In the genomic region with DNA sequence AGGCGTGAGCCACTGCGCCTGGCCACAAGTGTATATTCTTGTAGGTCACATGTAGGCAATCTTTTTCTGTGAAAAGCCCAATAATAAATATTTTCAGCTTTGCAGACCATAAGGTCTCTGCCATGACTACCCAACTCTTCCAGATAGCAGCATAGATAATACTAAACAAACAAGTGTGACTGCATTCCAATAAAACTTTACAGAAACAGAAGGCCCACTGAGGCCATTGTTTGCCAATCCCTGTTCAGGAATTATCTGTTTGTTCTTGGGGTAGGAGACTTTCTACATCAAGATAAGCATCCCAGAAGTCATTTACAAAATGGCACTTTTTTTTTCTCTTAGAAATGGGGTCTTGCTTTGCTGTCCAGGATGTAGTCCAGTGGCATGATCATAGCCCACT, we compare ENCODE assay signal across 1 cellular context.
TF ChIP-seq lines count a peak whose summit lies in the region.

No MANE protein-coding gene starts in this region.

TF ChIP-seq in WTC11, 78 proteins besides CTCF, POLR2A, EP300 and RAD21 (continued from another document):
- TF ChIP-seq, protein P1, sequence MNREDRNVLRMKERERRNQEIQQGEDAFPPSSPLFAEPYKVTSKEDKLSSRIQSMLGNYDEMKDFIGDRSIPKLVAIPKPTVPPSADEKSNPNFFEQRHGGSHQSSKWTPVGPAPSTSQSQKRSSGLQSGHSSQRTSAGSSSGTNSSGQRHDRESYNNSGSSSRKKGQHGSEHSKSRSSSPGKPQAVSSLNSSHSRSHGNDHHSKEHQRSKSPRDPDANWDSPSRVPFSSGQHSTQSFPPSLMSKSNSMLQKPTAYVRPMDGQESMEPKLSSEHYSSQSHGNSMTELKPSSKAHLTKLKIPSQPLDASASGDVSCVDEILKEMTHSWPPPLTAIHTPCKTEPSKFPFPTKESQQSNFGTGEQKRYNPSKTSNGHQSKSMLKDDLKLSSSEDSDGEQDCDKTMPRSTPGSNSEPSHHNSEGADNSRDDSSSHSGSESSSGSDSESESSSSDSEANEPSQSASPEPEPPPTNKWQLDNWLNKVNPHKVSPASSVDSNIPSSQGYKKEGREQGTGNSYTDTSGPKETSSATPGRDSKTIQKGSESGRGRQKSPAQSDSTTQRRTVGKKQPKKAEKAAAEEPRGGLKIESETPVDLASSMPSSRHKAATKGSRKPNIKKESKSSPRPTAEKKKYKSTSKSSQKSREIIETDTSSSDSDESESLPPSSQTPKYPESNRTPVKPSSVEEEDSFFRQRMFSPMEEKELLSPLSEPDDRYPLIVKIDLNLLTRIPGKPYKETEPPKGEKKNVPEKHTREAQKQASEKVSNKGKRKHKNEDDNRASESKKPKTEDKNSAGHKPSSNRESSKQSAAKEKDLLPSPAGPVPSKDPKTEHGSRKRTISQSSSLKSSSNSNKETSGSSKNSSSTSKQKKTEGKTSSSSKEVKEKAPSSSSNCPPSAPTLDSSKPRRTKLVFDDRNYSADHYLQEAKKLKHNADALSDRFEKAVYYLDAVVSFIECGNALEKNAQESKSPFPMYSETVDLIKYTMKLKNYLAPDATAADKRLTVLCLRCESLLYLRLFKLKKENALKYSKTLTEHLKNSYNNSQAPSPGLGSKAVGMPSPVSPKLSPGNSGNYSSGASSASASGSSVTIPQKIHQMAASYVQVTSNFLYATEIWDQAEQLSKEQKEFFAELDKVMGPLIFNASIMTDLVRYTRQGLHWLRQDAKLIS (CRISPR knock-in tag; IDR thresholded peaks at IDR 0.05; ENCODE audit: borderline replicate concordance), result no peak
- TF ChIP-seq, protein P2, sequence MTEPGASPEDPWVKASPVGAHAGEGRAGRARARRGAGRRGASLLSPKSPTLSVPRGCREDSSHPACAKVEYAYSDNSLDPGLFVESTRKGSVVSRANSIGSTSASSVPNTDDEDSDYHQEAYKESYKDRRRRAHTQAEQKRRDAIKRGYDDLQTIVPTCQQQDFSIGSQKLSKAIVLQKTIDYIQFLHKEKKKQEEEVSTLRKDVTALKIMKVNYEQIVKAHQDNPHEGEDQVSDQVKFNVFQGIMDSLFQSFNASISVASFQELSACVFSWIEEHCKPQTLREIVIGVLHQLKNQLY (CRISPR knock-in tag; IDR thresholded peaks at IDR 0.05), result no peak
- TF ChIP-seq CBFB (CRISPR knock-in tag; IDR thresholded peaks at IDR 0.05; ENCODE audit: low read depth), result no peak
- no peak for TF ChIP-seq OVOL2 (CRISPR knock-in tag; IDR thresholded peaks at IDR 0.05; ENCODE audit: borderline replicate concordance)
- no peak for TF ChIP-seq TP53 (CRISPR knock-in tag; IDR thresholded peaks at IDR 0.05)
- TF ChIP-seq RORB (CRISPR knock-in tag; IDR thresholded peaks at IDR 0.05), result no peak
TF ChIP-seq in WTC11: peak in this region for 0.
